Comparison of ENCODE assay signal across 27 cellular contexts in the genomic region with DNA sequence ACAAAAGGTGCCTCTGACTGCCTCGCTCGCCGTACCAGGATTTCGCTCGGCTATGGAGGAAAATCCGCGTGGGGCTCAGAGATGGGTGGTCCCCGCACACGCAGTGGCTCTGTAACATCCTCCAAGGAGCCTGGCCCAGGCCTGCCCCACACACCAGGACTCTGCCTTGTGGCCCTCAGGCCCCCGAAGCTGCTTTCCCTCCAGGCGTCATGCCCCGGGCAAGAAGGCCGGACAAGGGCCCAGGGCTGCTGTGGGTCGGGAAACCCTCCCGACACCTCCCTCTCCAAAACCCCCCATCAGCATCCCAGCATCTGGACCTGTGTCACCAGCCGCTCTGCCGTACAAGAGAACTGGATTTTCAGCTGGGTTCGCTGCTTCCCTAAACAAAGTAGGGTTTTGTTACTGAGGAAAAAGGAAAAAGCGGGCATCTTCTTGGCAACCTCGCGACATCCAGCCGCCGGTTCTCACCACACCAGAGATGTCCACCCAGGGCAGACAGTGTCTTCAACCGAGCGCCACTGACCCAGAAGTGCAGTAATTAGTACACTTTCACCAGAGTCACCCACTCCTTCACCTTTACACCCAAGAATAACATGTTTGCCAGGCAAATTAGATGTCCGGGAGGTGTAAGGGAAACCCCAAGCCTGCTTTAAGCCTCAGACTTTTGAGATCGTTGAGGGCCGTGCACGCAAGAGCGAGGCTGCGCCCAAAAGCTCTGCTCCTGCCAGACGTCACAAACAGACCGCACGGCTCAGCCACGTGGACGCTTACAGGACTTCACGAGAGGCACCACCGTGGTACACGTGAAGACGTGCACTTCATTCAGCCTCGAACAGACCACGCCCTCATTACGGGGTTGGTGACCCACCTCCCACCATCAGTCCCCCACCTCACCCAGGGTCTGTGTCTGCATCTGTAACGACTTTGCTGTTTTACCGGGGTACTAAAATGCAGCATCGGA.
DNase-seq lines count a peak whose midpoint lies in the region; ATAC-seq and TF ChIP-seq lines count a peak whose summit lies in the region.
"Had no signal": no experiment of that assay in that cellular context is flagged by ENCODE, and none has a peak within 500 bp of the region (broad histone marks: within the 10 kb centered on the region; RNA-seq: fewer than 3 reads in every experiment).

No MANE protein-coding gene starts in this region.

- no peaks in the 10 kb centered on the region for H3K9me3 Mint-ChIP-seq in H9
- no peaks in the 10 kb centered on the region for H3K9me3 Mint-ChIP-seq in chondrocyte (ENCODE audit: low read depth)
- H3K9me3 Mint-ChIP-seq in activated CD8-positive, alpha-beta T cell treated with anti-CD3 and anti-CD28 coated beads for 36 hours: no peaks in the 10 kb centered on the region
- H3K9me3 Mint-ChIP-seq: activated T-cell treated with anti-CD3 and anti-CD28 coated beads, Interleukin-2, amount 50 U/mL, for 24 hours; GM23338; nephron had no signal

- H3K79me2 ChIP-seq in H9 (ENCODE audit: insufficient read depth, low read length): no peaks in the 10 kb centered on the region; the same call in 1 of the 2 replicates

- no peak overlapping the region for H2BK20ac ChIP-seq in H9 (ENCODE audit: low read depth, low read length, poor library complexity, severe bottlenecking)

- H2BK12ac ChIP-seq in H9 (ENCODE audit: insufficient read length, low read depth, low read length): no peak overlapping the region
- H2BK12ac ChIP-seq in mesenchymal stem cell (ENCODE audit: low read length in 2 of 2): peak overlapping the region; percentile 81 to 97

- H4K5ac ChIP-seq in H9 (ENCODE audit: insufficient read length, low read depth, low read length): no peak overlapping the region

- H4K8ac ChIP-seq in H9 (replicated peaks; ENCODE audit: insufficient read length, low read depth, low read length): no peak overlapping the region
- H4K8ac ChIP-seq in mesenchymal stem cell (ENCODE audit: low read length): peak overlapping the region; percentile 55

- H3K18ac ChIP-seq in H9 (ENCODE audit: insufficient read length, low read depth, low read length) (no peak overlapping the region), mesenchymal stem cell (ENCODE audit: low read depth in 1 of 2, low read length in 2 of 2) (peak overlapping the region; percentile 78 to 94)

- H3K79me1 ChIP-seq in H9 (ENCODE audit: insufficient read depth, low read depth, low read length, poor library complexity, severe bottlenecking) (no peaks in the 10 kb centered on the region), mesenchymal stem cell (replicated peaks; ENCODE audit: low read length, poor library complexity, severe bottlenecking) (peaks cover 51% of the 10 kb centered on the region)

- no peak overlapping the region for H3K4me3 ChIP-seq in mesenchymal stem cell (ENCODE audit: insufficient read depth in 1 of 2, low read depth in 1 of 2, low read length in 2 of 2)
- H3K4me3 ChIP-seq: GM12878, GM23338, Peyer's patch, right lobe of liver, SJSA1, stomach had no signal

- H3T11ph ChIP-seq in H9 (ENCODE audit: low read length): no peak overlapping the region

- peaks cover 28 to 43% of the 10 kb centered on the region in 2 experiments for H3K4me1 Mint-ChIP-seq in H9
- peaks cover 51% of the 10 kb centered on the region for H3K4me1 Mint-ChIP-seq in chondrocyte (ENCODE audit: low read depth)
- no peaks in the 10 kb centered on the region for H3K4me1 Mint-ChIP-seq in activated CD8-positive, alpha-beta T cell treated with anti-CD3 and anti-CD28 coated beads for 36 hours (ENCODE audit: low read depth)

- H2AK5ac ChIP-seq in H9 (ENCODE audit: insufficient read length, low read length): no peak overlapping the region
- H2AK5ac ChIP-seq in mesenchymal stem cell (ENCODE audit: low read length, severe bottlenecking): peak overlapping the region; percentile 27

- H3K27me3 Mint-ChIP-seq in H9 (ENCODE audit: low read depth) (no peaks in the 10 kb centered on the region; the same call in 1 of the 2 replicates), chondrocyte (ENCODE audit: low read depth) (no peaks in the 10 kb centered on the region)
- peaks cover 6% of the 10 kb centered on the region for H3K27me3 Mint-ChIP-seq in activated CD8-positive, alpha-beta T cell treated with anti-CD3 and anti-CD28 coated beads for 36 hours

- H2AFZ ChIP-seq in H9 (ENCODE audit: low read length) (no peak overlapping the region), mesenchymal stem cell (ENCODE audit: low read depth, low read length) (no peak overlapping the region)
- H2AFZ ChIP-seq: GM23338, parathyroid adenoma had no signal

- H2BK5ac ChIP-seq in H9 (ENCODE audit: insufficient read length, low read length) (no peak overlapping the region), mesenchymal stem cell (ENCODE audit: low read depth, low read length, poor library complexity, severe bottlenecking) (no peak overlapping the region)

- H3K23me2 ChIP-seq in H9 (ENCODE audit: insufficient read length, low read depth, low read length, poor library complexity, severe bottlenecking): no peaks in the 10 kb centered on the region

- H3K4ac ChIP-seq in H9 (ENCODE audit: low read depth, low read length) (no peak overlapping the region), mesenchymal stem cell (ENCODE audit: low read depth in 1 of 2, low read length in 2 of 2) (peak overlapping the region; percentile 20 to 49)

- no peak overlapping the region for H3K14ac ChIP-seq in H9 (ENCODE audit: insufficient read depth, low read length)
- peak overlapping the region in 1 of 2 experiments; percentile 10 for H3K14ac ChIP-seq in mesenchymal stem cell (ENCODE audit: low read length in 2 of 2)

- POLR2A ChIA-PET in activated CD8-positive, alpha-beta T cell treated with anti-CD3 and anti-CD28 coated beads for 36 hours (lab: Charles Lee): no interaction called here

- CTCF ChIA-PET in activated CD8-positive, alpha-beta T cell treated with anti-CD3 and anti-CD28 coated beads for 36 hours (lab: Charles Lee): no interaction called here

- peaks cover 14 to 21% of the 10 kb centered on the region in 2 experiments for H3K36me3 ChIP-seq in mesenchymal stem cell (ENCODE audit: control insufficient read depth in 1 of 2, insufficient read depth in 2 of 2, low read depth in 1 of 2, low read length in 2 of 2)
- H3K36me3 ChIP-seq: Peyer's patch, right lobe of liver had no signal

- TF ChIP-seq CTCF in H9 (conservative IDR thresholded peaks at IDR 0.05) (no peak), chondrocyte (IDR thresholded peaks at IDR 0.05) (no peak)
- no peak for TF ChIP-seq CTCF in activated CD8-positive, alpha-beta T cell treated with anti-CD3 and anti-CD28 coated beads for 36 hours (IDR thresholded peaks at IDR 0.05)

- intact Hi-C loops in activated CD8-positive, alpha-beta T cell treated with anti-CD3 and anti-CD28 coated beads for 36 hours (cut with micrococcal nuclease): no loop called here

- H3K4me3 Mint-ChIP-seq in H9 (no peak overlapping the region), chondrocyte (ENCODE audit: unreplicated experiment) (no peak overlapping the region)
- H3K4me3 Mint-ChIP-seq in activated CD8-positive, alpha-beta T cell treated with anti-CD3 and anti-CD28 coated beads for 36 hours: no peak overlapping the region
- H3K4me3 Mint-ChIP-seq: activated T-cell treated with anti-CD3 and anti-CD28 coated beads, Interleukin-2, amount 50 U/mL, for 24 hours; GM23338; nephron had no signal

- no peak overlapping the region for H3K9ac ChIP-seq in H9 (ENCODE audit: extremely low read depth, insufficient read length, low read length)
- no peak overlapping the region for H3K9ac ChIP-seq in mesenchymal stem cell (ENCODE audit: low read length)
- H3K9ac ChIP-seq: parathyroid adenoma had no signal

- H3K27ac ChIP-seq in H9 (ENCODE audit: insufficient read length, low read depth, low read length) (no peak overlapping the region), mesenchymal stem cell (ENCODE audit: low read length, poor library complexity, severe bottlenecking) (no peak overlapping the region)
- H3K27ac ChIP-seq: C4-2B, parathyroid adenoma, right lobe of liver, SJSA1 had no signal

- H3K4me1 ChIP-seq in H9 (ENCODE audit: insufficient read depth, low read length): peaks cover 7% of the 10 kb centered on the region; the same call in 1 of the 2 replicates
- peaks cover 40% of the 10 kb centered on the region for H3K4me1 ChIP-seq in mesenchymal stem cell (ENCODE audit: control insufficient read depth, insufficient read depth, low read depth, low read length)
- H3K4me1 ChIP-seq: right lobe of liver had no signal

- no CpG with 5 or more reads among the region's 46 CpGs for whole genome bisulfite sequencing in H9 (ENCODE audit: extremely low coverage, insufficient read length, low lambda C conversion rate)
- 95% methylated on average over 46 of the region's 46 CpGs for WGBS in mesenchymal stem cell

- H3K27ac Mint-ChIP-seq in H9 (peak overlapping the region in 2 of 3 experiments; percentile 23 to 40; a peak in 2 of 7 replicates), chondrocyte (ENCODE audit: unreplicated experiment) (peak overlapping the region; percentile 17)
- H3K27ac Mint-ChIP-seq in activated CD8-positive, alpha-beta T cell treated with anti-CD3 and anti-CD28 coated beads for 36 hours: no peak overlapping the region
- H3K27ac Mint-ChIP-seq: activated T-cell treated with anti-CD3 and anti-CD28 coated beads, Interleukin-2, amount 50 U/mL, for 24 hours; GM23338; nephron had no signal

- no peak overlapping the region for H3K23ac ChIP-seq in H9 (ENCODE audit: insufficient read length, low read depth, low read length)
- H3K23ac ChIP-seq in mesenchymal stem cell (ENCODE audit: low read length in 2 of 2): no peak overlapping the region

- no peak for ATAC-seq in activated CD8-positive, alpha-beta T cell treated with anti-CD3 and anti-CD28 coated beads for 36 hours
- ATAC-seq: GM12878, GM23338 had no signal

- no peak overlapping the region for H4K91ac ChIP-seq in H9 (ENCODE audit: insufficient read length, low read depth, low read length)
- peak overlapping the region; percentile 86 for H4K91ac ChIP-seq in mesenchymal stem cell (ENCODE audit: low read length)

- H2BK15ac ChIP-seq in H9 (ENCODE audit: low read depth, low read length): no peak overlapping the region
- H2BK15ac ChIP-seq in mesenchymal stem cell (ENCODE audit: low read depth, poor library complexity, severe bottlenecking): peak overlapping the region; percentile 60

- DNase-seq in H9: no peak
- no peak for DNase-seq in chondrocyte (ENCODE audit: low spot score)
- DNase-seq in mesenchymal stem cell: no peak
- DNase-seq in superior temporal gyrus (ENCODE audit: extremely low spot score): peak; percentile 65
- DNase-seq in T1000 (lab: John Stamatoyannopoulos, UW): no peak
- DNase-seq in NCI-H2196 treated with DMSO at 0.1 percent for 48 hours (lab: John Stamatoyannopoulos, UW; ENCODE audit: unreplicated experiment): no peak
- no peak for DNase-seq in activated CD8-positive, alpha-beta T cell treated with anti-CD3 and anti-CD28 coated beads for 36 hours
- DNase-seq in effector CD4-positive, alpha-beta T cell: no peak
- DNase-seq: activated CD4-positive, alpha-beta T cell treated with anti-CD3 and anti-CD28 coated beads for 1 hour; activated naive CD4-positive, alpha-beta T cell; activated T-cell treated with anti-CD3 and anti-CD28 coated beads, Interleukin-2, amount 50 U/mL, for 24 hours; amniotic stem cell; Calu3; NCI-H146; NCI-H510A treated with DMSO at 0.1 percent for 48 hours; NK-92 treated with Interleukin-12 subunit alpha and Interleukin-12 subunit beta, amount 100 ng/mL, for 24 hours; Peyer's patch; stimulated activated CD4-positive, alpha-beta T cell treated with anti-CD3 and anti-CD28 coated beads, Interleukin-15, amount 100 ng/mL, for 24 hours; stomach; T-helper 1 cell had no signal

- no peak overlapping the region for H3K56ac ChIP-seq in H9 (ENCODE audit: insufficient read length, low read depth, low read length)

- H3K4me2 ChIP-seq in H9 (ENCODE audit: insufficient read depth, insufficient read length, low read length): no peak overlapping the region
- H3K4me2 ChIP-seq in mesenchymal stem cell (ENCODE audit: low read length, poor library complexity, severe bottlenecking): no peak overlapping the region
- H3K4me2 ChIP-seq: GM23338 had no signal

- H3K27me3 ChIP-seq in H9 (ENCODE audit: insufficient read depth, low read length) (no peaks in the 10 kb centered on the region), mesenchymal stem cell (ENCODE audit: control insufficient read depth in 1 of 2, insufficient read depth in 1 of 2, low read length in 2 of 2) (no peaks in the 10 kb centered on the region)
- H3K27me3 ChIP-seq: Peyer's patch, right lobe of liver, SJSA1, stomach had no signal

- no peak overlapping the region for H2BK120ac ChIP-seq in H9 (ENCODE audit: low read depth, low read length, poor library complexity, severe bottlenecking)
- no peak overlapping the region for H2BK120ac ChIP-seq in mesenchymal stem cell (ENCODE audit: low read depth, low read length)

- no peaks in the 10 kb centered on the region for H3K9me3 ChIP-seq in H9 (ENCODE audit: control insufficient read depth, low read depth, low read length)
- H3K9me3 ChIP-seq in mesenchymal stem cell (ENCODE audit: control insufficient read depth, low read length): no peaks in the 10 kb centered on the region
- H3K9me3 ChIP-seq: Peyer's patch, right lobe of liver, SJSA1, stomach had no signal

- H4K20me1 ChIP-seq in H9 (ENCODE audit: control insufficient read depth, insufficient read depth, insufficient read length): peaks cover 2% of the 10 kb centered on the region

- H3K36me3 Mint-ChIP-seq in H9 (ENCODE audit: insufficient read depth in 1 of 3, low read depth in 3 of 3) (peaks cover 0 to 3% (median 0%) of the 10 kb centered on the region in 3 experiments; a peak in 1 of 7 replicates), chondrocyte (ENCODE audit: low read depth) (peaks cover 3% of the 10 kb centered on the region)
- H3K36me3 Mint-ChIP-seq in activated CD8-positive, alpha-beta T cell treated with anti-CD3 and anti-CD28 coated beads for 36 hours (ENCODE audit: low read depth): no peaks in the 10 kb centered on the region
